ENCODE assay signal across 33 cellular contexts in genomic region chr7:159138508-159138907, GRCh38. TPM values are rescaled to one million over a fixed set of nuclear protein-coding genes. Genes with fewer than 3 reads are reported as not detected.
"Had no signal": no experiment of that assay in that cellular context is flagged by ENCODE, and none has a peak within 500 bp of the region (broad histone marks: within the 10 kb centered on the region; RNA-seq: fewer than 3 reads in every experiment).

No MANE protein-coding gene starts in this region.

- H3K9me3 Mint-ChIP-seq: dendritic cell treated with granulocyte-macrophage colony-stimulating factor and Interleukin-4, amounts not matched to agents 40 ng/mL and 50 ng/mL, for 4 days; effector memory CD8-positive, alpha-beta T cell had no signal

- H3K27ac Mint-ChIP-seq: dendritic cell treated with granulocyte-macrophage colony-stimulating factor and Interleukin-4, amounts not matched to agents 40 ng/mL and 50 ng/mL, for 4 days; endodermal cell had no signal

- H3K4me3 Mint-ChIP-seq: dendritic cell treated with granulocyte-macrophage colony-stimulating factor and Interleukin-4, amounts not matched to agents 40 ng/mL and 50 ng/mL, for 4 days; effector memory CD8-positive, alpha-beta T cell; endodermal cell had no signal

- DNase-seq: colonic mucosa; cortex of kidney; dermis blood vessel endothelial cell; dorsolateral prefrontal cortex; effector CD4-positive, alpha-beta T cell; effector CD8-positive, alpha-beta T cell; effector memory CD4-positive, alpha-beta T cell; effector memory CD8-positive, alpha-beta T cell; erythroblast; esophagus squamous epithelium; foreskin fibroblast; foreskin keratinocyte; foreskin melanocyte; gastrocnemius medialis; glutamatergic neuron; heart right ventricle had no signal

- H3K9me3 ChIP-seq: colonic mucosa, esophagus muscularis mucosa, esophagus squamous epithelium, gastrocnemius medialis, gastroesophageal sphincter, heart left ventricle, heart right ventricle had no signal

- H3K27ac ChIP-seq: colonic mucosa, coronary artery, dorsolateral prefrontal cortex, epithelial cell of prostate, esophagus muscularis mucosa, esophagus squamous epithelium, foreskin keratinocyte, gastrocnemius medialis, gastroesophageal sphincter, heart left ventricle, heart right ventricle had no signal

- H3K4me3 ChIP-seq: colonic mucosa, coronary artery, dorsolateral prefrontal cortex, esophagus muscularis mucosa, esophagus squamous epithelium, gastrocnemius medialis, gastroesophageal sphincter, heart left ventricle, heart right ventricle had no signal

- ATAC-seq: effector memory CD8-positive, alpha-beta T cell; esophagus mucosa; foreskin keratinocyte; gastrocnemius medialis; gastroesophageal sphincter; heart left ventricle; heart right ventricle had no signal

- H3K4me1 ChIP-seq: colonic mucosa, foreskin keratinocyte had no signal

- H3K36me3 ChIP-seq: colonic mucosa, esophagus squamous epithelium, gastrocnemius medialis had no signal

- FAIRE-seq: colon, endometrium, endothelial cell of umbilical vein, frontal cortex had no signal

RNA-seq across cellular contexts. Expression of gene VIPR2, which starts 6.2 kb away (rescaled TPM):
- total RNA-seq: dermis blood vessel endothelial cell, dermis microvascular lymphatic vessel endothelial cell, endothelial cell of umbilical vein, epithelial cell of proximal tubule, fibroblast of lung, fibroblast of villous mesenchyme, foreskin keratinocyte, glomerular endothelial cell had no signal
- polyA plus RNA-seq: endothelial cell of umbilical vein, fibroblast of lung, foreskin keratinocyte had no signal
